In the genomic region with DNA sequence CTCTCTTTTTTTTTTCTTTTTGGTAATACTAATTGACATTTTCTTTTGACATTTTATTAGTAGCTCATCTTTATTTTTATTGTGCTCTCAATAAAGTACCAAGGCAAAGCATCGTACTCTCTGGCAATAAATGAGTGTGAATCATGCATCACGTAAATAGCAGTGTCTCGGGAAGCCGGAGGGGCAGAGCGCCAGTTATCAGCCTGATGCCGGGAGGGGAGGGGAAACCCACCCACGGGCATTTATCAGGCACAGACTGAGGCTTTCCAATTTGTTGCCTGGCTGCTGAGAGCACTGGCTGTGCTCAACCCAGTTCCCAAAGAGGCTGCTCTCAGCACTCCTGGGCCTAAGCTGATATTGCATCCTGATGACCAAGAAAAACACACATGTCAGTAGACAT, we compare ENCODE assay signal across 13 cellular contexts.
DNase-seq lines count a peak whose midpoint lies in the region; ATAC-seq and TF ChIP-seq lines count a peak whose summit lies in the region.
"Had no signal": no experiment of that assay in that cellular context is flagged by ENCODE, and none has a peak within 500 bp of the region (broad histone marks: within the 10 kb centered on the region; RNA-seq: fewer than 3 reads in every experiment).

No MANE protein-coding gene starts in this region.

- H3K4me3 ChIP-seq in PC-3 (ENCODE audit: low read length) (no peak overlapping the region), mucosa of rectum (ENCODE audit: low read length in 2 of 2) (no peak overlapping the region), H7 (ENCODE audit: insufficient read depth, low read depth, low read length) (no peak overlapping the region)

- intact Hi-C loops in PC-3 (cut with micrococcal nuclease), result no loop called here

- no peak overlapping the region for H3K9ac ChIP-seq in PC-3 (ENCODE audit: low read length)
- no peak overlapping the region for H3K9ac ChIP-seq in mucosa of rectum (ENCODE audit: low read depth in 1 of 2, low read length in 2 of 2)

- no TSS peak for BruUV-seq in PC-3 (replicated peaks; lab: Mats Ljungman, UMichigan)

- CTCF ChIA-PET in PC-3 (lab: Charles Lee), result interaction anchor here (0.7 kb wide), 1 partner anchor 44 kb away, joined by 3 read pairs; no protein-coding TSS in a partner anchor

- no peaks in the 10 kb centered on the region for H3F3A ChIP-seq in PC-3 (ENCODE audit: low read length, unreplicated experiment)

- H3K4me2 ChIP-seq in PC-3 (ENCODE audit: low read length), result peak overlapping the region; percentile 56

- H3K4me1 ChIP-seq in PC-3 (ENCODE audit: insufficient read depth, low read length) (peaks cover 12% of the 10 kb centered on the region; the same call in 1 of the 2 replicates), mucosa of rectum (ENCODE audit: control insufficient read depth in 2 of 2, insufficient read depth in 2 of 2, low read length in 2 of 2) (no peaks in the 10 kb centered on the region)

- no peaks in the 10 kb centered on the region for H3K79me2 ChIP-seq in PC-3 (ENCODE audit: low read length)

- H3K27me3 ChIP-seq in PC-3 (ENCODE audit: low read length) (no peaks in the 10 kb centered on the region), mucosa of rectum (ENCODE audit: control insufficient read depth in 2 of 2, insufficient read depth in 2 of 2, low read length in 2 of 2) (no peaks in the 10 kb centered on the region), H7 (ENCODE audit: control insufficient read depth, insufficient read depth, low read length) (no peaks in the 10 kb centered on the region)

- H3K9me2 ChIP-seq in PC-3 (replicated peaks; ENCODE audit: low read length), result no peaks in the 10 kb centered on the region

- no peak overlapping the region for H3K27ac ChIP-seq in PC-3 (ENCODE audit: low read length)
- H3K27ac ChIP-seq in mucosa of rectum (ENCODE audit: low read depth in 2 of 2, low read length in 2 of 2), result peak overlapping the region; percentile 7 to 32

- TF ChIP-seq CTCF in PC-3 (conservative IDR thresholded peaks at IDR 0.05; ENCODE audit: low read depth, low read length), result no peak

- no peaks in the 10 kb centered on the region for H4K20me1 ChIP-seq in PC-3 (ENCODE audit: low read length)

- H3K9me3 ChIP-seq in PC-3 (ENCODE audit: low read length) (no peaks in the 10 kb centered on the region), mucosa of rectum (ENCODE audit: control insufficient read depth in 2 of 2, low read length in 2 of 2) (no peaks in the 10 kb centered on the region)

- peak; percentile 48 for ATAC-seq in PC-3
- ATAC-seq in HG03095 (IDR thresholded peaks at IDR 0.05; ENCODE audit: unreplicated experiment), result no peak
- ATAC-seq in GM19463 (IDR thresholded peaks at IDR 0.05; ENCODE audit: unreplicated experiment), result no peak

- peak; percentile 25 for DNase-seq in PC-3
- DNase-seq in fibroblast of peridontal ligament (ENCODE audit: extremely low read depth), result peak; percentile 68
- DNase-seq in ureter (ENCODE audit: low spot score), result peak; percentile 81
- no peak for DNase-seq in H7
- DNase-seq in activated gamma-delta T cell (lab: John Stamatoyannopoulos, UW), result no peak
- DNase-seq: activated CD8-positive, alpha-beta memory T cell treated with anti-CD3 and anti-CD28 coated beads, Interleukin-2, amount 50 U/mL, for 4 hours; DND-41; islet precursor cell; NCI-H2029 treated with DMSO at 0.1 percent for 48 hours; OCI-M1 had no signal

- 0 out of 2 replicates have a peak overlapping the region, but pooled peaks have one; percentile 26 for H2AFZ ChIP-seq in PC-3 (ENCODE audit: low read length)

- POLR2A ChIA-PET in PC-3 (lab: Charles Lee; ENCODE audit: unreplicated experiment), result interaction anchor here (0.7 kb wide), 1 partner anchor 999 kb away, joined by 7 read pairs; the partner anchor contains the start of gene FHOD1

- no peaks in the 10 kb centered on the region for H3K36me3 ChIP-seq in PC-3 (ENCODE audit: low read depth, low read length)
- no peaks in the 10 kb centered on the region for H3K36me3 ChIP-seq in mucosa of rectum (ENCODE audit: control insufficient read depth in 2 of 2, insufficient read depth in 2 of 2, low read length in 2 of 2)
- no peaks in the 10 kb centered on the region for H3K36me3 ChIP-seq in H7 (replicated peaks; ENCODE audit: control insufficient read depth, insufficient read depth, low read length)

Comparison
In these comparisons a context has a peak if more than half of its experiments do, and no peak if none do; other contexts are left out.
1. DNase-seq: peak in PC-3 (single experiment), fibroblast of peridontal ligament (single experiment) and ureter (single experiment); none in H7 (single experiment) and activated gamma-delta T cell (single experiment).